In the genomic region with DNA sequence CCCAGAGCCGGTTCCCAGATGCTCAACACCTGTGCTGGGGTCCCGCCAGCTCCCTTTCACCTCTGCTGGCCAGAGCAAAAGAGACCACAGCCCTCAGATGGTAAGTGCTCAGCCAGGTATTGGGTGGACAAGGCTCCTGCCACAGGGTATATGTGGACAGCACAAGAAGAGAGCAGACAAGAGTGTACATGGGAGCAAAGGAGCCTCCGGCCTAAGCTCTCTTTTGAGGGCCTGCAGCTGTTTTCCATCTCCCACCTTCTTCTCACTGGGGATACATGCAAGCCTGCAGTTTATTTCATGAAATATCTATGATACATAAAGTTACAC, we compare ENCODE assay signal across 1 cellular context.
TF ChIP-seq lines count a peak whose summit lies in the region.

No MANE protein-coding gene starts in this region.

TF ChIP-seq in WTC11, 78 proteins besides CTCF, POLR2A, EP300 and RAD21 (continued from another document):
- TF ChIP-seq FOXP1 (CRISPR knock-in tag; IDR thresholded peaks at IDR 0.05; ENCODE audit: borderline replicate concordance) (no peak), CREB1 (CRISPR knock-in tag; IDR thresholded peaks at IDR 0.05) (no peak), GTF2I (CRISPR knock-in tag; conservative IDR thresholded peaks at IDR 0.05) (no peak), ESRRA (CRISPR knock-in tag; IDR thresholded peaks at IDR 0.05; ENCODE audit: borderline replicate concordance) (no peak)
- TF ChIP-seq, protein P1, sequence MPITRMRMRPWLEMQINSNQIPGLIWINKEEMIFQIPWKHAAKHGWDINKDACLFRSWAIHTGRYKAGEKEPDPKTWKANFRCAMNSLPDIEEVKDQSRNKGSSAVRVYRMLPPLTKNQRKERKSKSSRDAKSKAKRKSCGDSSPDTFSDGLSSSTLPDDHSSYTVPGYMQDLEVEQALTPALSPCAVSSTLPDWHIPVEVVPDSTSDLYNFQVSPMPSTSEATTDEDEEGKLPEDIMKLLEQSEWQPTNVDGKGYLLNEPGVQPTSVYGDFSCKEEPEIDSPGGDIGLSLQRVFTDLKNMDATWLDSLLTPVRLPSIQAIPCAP (CRISPR knock-in tag; IDR thresholded peaks at IDR 0.05), result no peak
TF ChIP-seq in WTC11: peak in this region for 0.
